ENCODE assay signal across 15 cellular contexts in the genomic region with DNA sequence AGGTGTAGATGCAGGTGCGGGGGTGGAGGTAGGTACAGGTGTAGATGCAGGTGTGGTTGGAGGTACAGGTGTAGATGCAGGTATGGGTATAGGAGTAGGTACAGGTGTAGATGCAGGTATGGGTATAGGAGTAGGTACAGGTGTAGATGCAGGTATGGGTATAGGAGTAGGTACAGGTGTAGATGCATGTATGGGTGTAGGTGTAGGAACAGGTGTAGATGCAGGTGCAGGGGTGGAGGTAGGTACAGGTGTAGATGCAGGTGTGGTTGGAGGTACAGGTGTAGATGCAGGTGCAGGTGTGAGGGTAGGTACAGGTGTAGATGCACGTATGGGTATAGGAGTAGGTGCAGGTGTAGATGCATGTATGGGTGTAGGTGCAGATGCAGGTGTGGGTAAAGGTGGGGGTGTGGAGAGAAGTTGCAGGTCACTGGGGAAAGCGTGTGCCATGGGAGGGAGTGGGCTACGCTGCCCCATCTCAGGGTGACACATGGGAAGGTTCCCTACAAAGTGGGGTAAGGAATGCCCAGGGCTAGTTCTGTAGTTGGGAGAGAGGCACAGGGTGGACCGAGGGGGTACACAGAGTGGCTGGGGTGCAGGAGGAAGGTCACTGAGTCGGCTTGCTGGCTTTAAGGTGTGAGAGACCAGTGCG.
DNase-seq lines count a peak whose midpoint lies in the region; ATAC-seq and TF ChIP-seq lines count a peak whose summit lies in the region.
"Had no signal": no experiment of that assay in that cellular context is flagged by ENCODE, and none has a peak within 500 bp of the region (broad histone marks: within the 10 kb centered on the region; RNA-seq: fewer than 3 reads in every experiment).

No MANE protein-coding gene starts in this region.

- no peaks in the 10 kb centered on the region for H3K4me1 Mint-ChIP-seq in WTC11

- H3K4me3 Mint-ChIP-seq in WTC11 = no peak overlapping the region
- H3K4me3 Mint-ChIP-seq: activated CD8-positive, alpha-beta T cell treated with anti-CD3 and anti-CD28 coated beads, Interleukin-2, amount 10 ng/mL, durations not matched to agents 7 days and 5 days had no signal

- no peaks in the 10 kb centered on the region for H3K9me3 Mint-ChIP-seq in WTC11

- H3K36me3 Mint-ChIP-seq in WTC11 = no peaks in the 10 kb centered on the region

- H3K27ac Mint-ChIP-seq in WTC11 = no peak overlapping the region
- H3K27ac Mint-ChIP-seq: activated CD8-positive, alpha-beta T cell treated with anti-CD3 and anti-CD28 coated beads, Interleukin-2, amount 10 ng/mL, durations not matched to agents 7 days and 5 days had no signal

- CTCF ChIA-PET in WTC11 (lab: Charles Lee) = no interaction called here

- TF ChIP-seq CTCF in WTC11 (IDR thresholded peaks at IDR 0.05) (no peak), fibroblast of the aortic adventitia (IDR thresholded peaks at IDR 0.05; ENCODE audit: insufficient read depth, low read length) (no peak)

- H3K27me3 Mint-ChIP-seq in WTC11 (ENCODE audit: low read depth) = no peaks in the 10 kb centered on the region

- H3K4me3 ChIP-seq in fibroblast of the aortic adventitia (ENCODE audit: low read depth, low read length) = no peak overlapping the region
- H3K4me3 ChIP-seq: HAP-1, PC-9, thoracic aorta had no signal

- POLR2A ChIA-PET in WTC11 (lab: Charles Lee) = no interaction called here

- peak; percentile 0 for DNase-seq in stimulated activated CD4-positive, alpha-beta T cell treated with anti-CD3 and anti-CD28 coated beads, Interleukin-1b, Interleukin-23, amount 100 ng/mL, for 48 hours
- no peak for DNase-seq in stimulated activated CD4-positive, alpha-beta T cell treated with anti-CD3 and anti-CD28 coated beads, Interleukin-4, amount 100 ng/mL, for 4 hours
- DNase-seq in WTC11 (ENCODE audit: low spot score) = peak; percentile 1
- peak; percentile 4 for DNase-seq in fibroblast of the aortic adventitia (ENCODE audit: low read depth)
- DNase-seq in medulla oblongata (ENCODE audit: extremely low spot score) = no peak
- DNase-seq in germinal center (ENCODE audit: low spot score) = no peak
- DNase-seq: Calu3; foreskin keratinocyte; KG1; PC-9; stimulated activated CD4-positive, alpha-beta T cell treated with anti-CD3 and anti-CD28 coated beads, Interleukin-4, amount 100 ng/mL, for 24 hours had no signal

- ATAC-seq in WTC11 = no peak
- no peak for ATAC-seq in GM21515 (IDR thresholded peaks at IDR 0.05; ENCODE audit: unreplicated experiment)
- ATAC-seq: activated CD8-positive, alpha-beta T cell treated with anti-CD3 and anti-CD28 coated beads, Interleukin-2, amount 10 ng/mL, durations not matched to agents 7 days and 5 days; foreskin keratinocyte had no signal

TF ChIP-seq in WTC11, 78 proteins besides CTCF, POLR2A, EP300 and RAD21:
- TF ChIP-seq, protein P1, sequence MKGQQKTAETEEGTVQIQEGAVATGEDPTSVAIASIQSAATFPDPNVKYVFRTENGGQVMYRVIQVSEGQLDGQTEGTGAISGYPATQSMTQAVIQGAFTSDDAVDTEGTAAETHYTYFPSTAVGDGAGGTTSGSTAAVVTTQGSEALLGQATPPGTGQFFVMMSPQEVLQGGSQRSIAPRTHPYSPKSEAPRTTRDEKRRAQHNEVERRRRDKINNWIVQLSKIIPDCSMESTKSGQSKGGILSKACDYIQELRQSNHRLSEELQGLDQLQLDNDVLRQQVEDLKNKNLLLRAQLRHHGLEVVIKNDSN (CRISPR knock-in tag; IDR thresholded peaks at IDR 0.05) = no peak
- TF ChIP-seq GABPB1 (CRISPR knock-in tag; IDR thresholded peaks at IDR 0.05) = no peak

Comparison
In these comparisons a context has a peak if more than half of its experiments do, and no peak if none do; other contexts are left out.
1. DNase-seq: peak in stimulated activated CD4-positive, alpha-beta T cell treated with anti-CD3 and anti-CD28 coated beads, Interleukin-1b, Interleukin-23, amount 100 ng/mL, for 48 hours (single experiment), WTC11 (single experiment) and fibroblast of the aortic adventitia (single experiment); none in stimulated activated CD4-positive, alpha-beta T cell treated with anti-CD3 and anti-CD28 coated beads, Interleukin-4, amount 100 ng/mL, for 4 hours (0 of 2), medulla oblongata (single experiment) and germinal center (single experiment).